In genomic region chr21:29549614-29550013, GRCh38 we compare ENCODE assay signal across 27 cellular contexts.
"Had no signal": no experiment of that assay in that cellular context is flagged by ENCODE, and none has a peak within 500 bp of the region (broad histone marks: within the 10 kb centered on the region; RNA-seq: fewer than 3 reads in every experiment).

No MANE protein-coding gene starts in this region.

- H3K36me3 ChIP-seq: stomach, suprapubic skin, thoracic aorta, thyroid gland, tibial artery, tibial nerve, transverse colon, upper lobe of left lung, upper lobe of right lung, uterus, vagina had no signal

- H3K4me3 Mint-ChIP-seq: stimulated activated effector memory CD8-positive, alpha-beta T cell treated with anti-CD3 and anti-CD28 coated beads, Interleukin-12 subunit alpha, Interleukin-12 subunit beta, amount 100 ng/mL, for 72 hours; stimulated activated memory B cell treated with anti-CD40 and anti-IgM and Interleukin-4, amounts not matched to agents 10 μg/mL and 1 μg/mL and 100 μg/mL, for 72 hours; stimulated activated naive B cell treated with anti-CD40 and anti-IgM and Interleukin-4, amounts not matched to agents 10 μg/mL and 1 μg/mL and 100 μg/mL, for 72 hours; stimulated activated naive CD8-positive, alpha-beta T cell treated with anti-CD3 and anti-CD28 coated beads, Interleukin-15, amount 100 ng/mL, for 72 hours; stimulated activated naive CD8-positive, alpha-beta T cell treated with anti-CD3 and anti-CD28 coated beads, Interleukin-15, Interleukin-2, amounts not matched to agents 100 ng/mL and 50 ng/mL, for 24 hours had no signal

- H3K27ac ChIP-seq: stomach, suprapubic skin, testis, thoracic aorta, thyroid gland, tibial artery, tibial nerve, transverse colon, upper lobe of left lung, upper lobe of right lung, uterus, vagina had no signal

- H3K27ac Mint-ChIP-seq: stimulated activated effector memory CD8-positive, alpha-beta T cell treated with anti-CD3 and anti-CD28 coated beads, Interleukin-12 subunit alpha, Interleukin-12 subunit beta, amount 100 ng/mL, for 72 hours; stimulated activated memory B cell treated with anti-CD40 and anti-IgM and Interleukin-4, amounts not matched to agents 10 μg/mL and 1 μg/mL and 100 μg/mL, for 72 hours; stimulated activated naive B cell treated with anti-CD40 and anti-IgM and Interleukin-4, amounts not matched to agents 10 μg/mL and 1 μg/mL and 100 μg/mL, for 72 hours; stimulated activated naive CD8-positive, alpha-beta T cell treated with anti-CD3 and anti-CD28 coated beads, Interleukin-15, amount 100 ng/mL, for 72 hours; stimulated activated naive CD8-positive, alpha-beta T cell treated with anti-CD3 and anti-CD28 coated beads, Interleukin-15, Interleukin-2, amounts not matched to agents 100 ng/mL and 50 ng/mL, for 24 hours had no signal

- H3K27me3 Mint-ChIP-seq: stimulated activated memory B cell treated with anti-CD40 and anti-IgM and Interleukin-4, amounts not matched to agents 10 μg/mL and 1 μg/mL and 100 μg/mL, for 72 hours; stimulated activated naive B cell treated with anti-CD40 and anti-IgM and Interleukin-4, amounts not matched to agents 10 μg/mL and 1 μg/mL and 100 μg/mL, for 72 hours; stimulated activated naive CD8-positive, alpha-beta T cell treated with anti-CD3 and anti-CD28 coated beads, Interleukin-15, amount 100 ng/mL, for 72 hours; stimulated activated naive CD8-positive, alpha-beta T cell treated with anti-CD3 and anti-CD28 coated beads, Interleukin-15, Interleukin-2, amounts not matched to agents 100 ng/mL and 50 ng/mL, for 24 hours had no signal

- H3K4me3 ChIP-seq: stomach, suprapubic skin, testis, thoracic aorta, thyroid gland, tibial artery, tibial nerve, transverse colon, upper lobe of left lung, upper lobe of right lung, uterus, vagina had no signal

- H3K9me3 Mint-ChIP-seq: stimulated activated effector memory CD8-positive, alpha-beta T cell treated with anti-CD3 and anti-CD28 coated beads, Interleukin-12 subunit alpha, Interleukin-12 subunit beta, amount 100 ng/mL, for 72 hours; stimulated activated memory B cell treated with anti-CD40 and anti-IgM and Interleukin-4, amounts not matched to agents 10 μg/mL and 1 μg/mL and 100 μg/mL, for 72 hours; stimulated activated naive B cell treated with anti-CD40 and anti-IgM and Interleukin-4, amounts not matched to agents 10 μg/mL and 1 μg/mL and 100 μg/mL, for 72 hours; stimulated activated naive CD8-positive, alpha-beta T cell treated with anti-CD3 and anti-CD28 coated beads, Interleukin-15, amount 100 ng/mL, for 72 hours; stimulated activated naive CD8-positive, alpha-beta T cell treated with anti-CD3 and anti-CD28 coated beads, Interleukin-15, Interleukin-2, amounts not matched to agents 100 ng/mL and 50 ng/mL, for 24 hours had no signal

- H3K4me1 Mint-ChIP-seq: stimulated activated effector memory CD8-positive, alpha-beta T cell treated with anti-CD3 and anti-CD28 coated beads, Interleukin-12 subunit alpha, Interleukin-12 subunit beta, amount 100 ng/mL, for 72 hours; stimulated activated memory B cell treated with anti-CD40 and anti-IgM and Interleukin-4, amounts not matched to agents 10 μg/mL and 1 μg/mL and 100 μg/mL, for 72 hours; stimulated activated naive B cell treated with anti-CD40 and anti-IgM and Interleukin-4, amounts not matched to agents 10 μg/mL and 1 μg/mL and 100 μg/mL, for 72 hours; stimulated activated naive CD8-positive, alpha-beta T cell treated with anti-CD3 and anti-CD28 coated beads, Interleukin-15, amount 100 ng/mL, for 72 hours had no signal

- H3K27me3 ChIP-seq: stomach, suprapubic skin, testis, thyroid gland, tibial artery, tibial nerve, transverse colon, upper lobe of left lung, upper lobe of right lung, uterus, vagina had no signal

- H3K4me1 ChIP-seq: stomach, suprapubic skin, testis, thyroid gland, tibial artery, tibial nerve, transverse colon, upper lobe of left lung, upper lobe of right lung, uterus, vagina had no signal

- H3K36me3 Mint-ChIP-seq: stimulated activated effector memory CD8-positive, alpha-beta T cell treated with anti-CD3 and anti-CD28 coated beads, Interleukin-12 subunit alpha, Interleukin-12 subunit beta, amount 100 ng/mL, for 72 hours had no signal

- ATAC-seq: stimulated activated effector memory CD8-positive, alpha-beta T cell treated with anti-CD3 and anti-CD28 coated beads, Interleukin-12 subunit alpha, Interleukin-12 subunit beta, amount 100 ng/mL, for 72 hours; stimulated activated memory B cell treated with anti-CD40 and anti-IgM and Interleukin-4, amounts not matched to agents 10 μg/mL and 1 μg/mL and 100 μg/mL, for 72 hours; stimulated activated naive B cell treated with anti-CD40 and anti-IgM and Interleukin-4, amounts not matched to agents 10 μg/mL and 1 μg/mL and 100 μg/mL, for 72 hours; stimulated activated naive CD8-positive, alpha-beta T cell treated with anti-CD3 and anti-CD28 coated beads, Interleukin-15, amount 100 ng/mL, for 72 hours; stimulated activated naive CD8-positive, alpha-beta T cell treated with anti-CD3 and anti-CD28 coated beads, Interleukin-15, Interleukin-2, amounts not matched to agents 100 U/mL and 50 U/mL, for 24 hours; upper lobe of right lung had no signal

- DNase-seq: stimulated activated CD4-positive, alpha-beta T cell treated with anti-CD3 and anti-CD28 coated beads, Interleukin-2, amount 100 ng/mL, for 48 hours; stimulated activated CD4-positive, alpha-beta T cell treated with anti-CD3 and anti-CD28 coated beads, Interleukin-4, amount 100 ng/mL, for 1 hour; stimulated activated CD4-positive, alpha-beta T cell treated with anti-CD3 and anti-CD28 coated beads, Interleukin-4, amount 100 ng/mL, for 24 hours; stimulated activated CD4-positive, alpha-beta T cell treated with anti-CD3 and anti-CD28 coated beads, Interleukin-4, amount 100 ng/mL, for 4 hours; stimulated activated CD8-positive, alpha-beta memory T cell treated with anti-CD3 and anti-CD28 coated beads, Interleukin-4, amount 100 ng/mL, for 48 hours; stimulated activated naive B cell treated with anti-CD40 and anti-IgM and Interleukin-4, amounts not matched to agents 10 μg/mL and 1 μg/mL and 100 μg/mL, for 72 hours; stimulated activated naive CD4-positive, alpha-beta T cell; stimulated activated naive CD4-positive, alpha-beta T cell treated with Interleukin-2 at 50 U/mL for 16 hours; stimulated activated naive CD8-positive, alpha-beta T cell treated with anti-CD3 and anti-CD28 coated beads, Interleukin-15, amount 100 ng/mL, for 72 hours; stimulated activated naive CD8-positive, alpha-beta T cell treated with anti-CD3 and anti-CD28 coated beads, Interleukin-15, Interleukin-2, amounts not matched to agents 100 U/mL and 50 U/mL, for 24 hours; stomach; substantia nigra; testis; thyroid gland; tibial artery; transverse colon; trophoblast cell; upper lobe of left lung; upper lobe of right lung; uterus had no signal
